Comparison of ENCODE assay signal across 1 cellular context in the genomic region with DNA sequence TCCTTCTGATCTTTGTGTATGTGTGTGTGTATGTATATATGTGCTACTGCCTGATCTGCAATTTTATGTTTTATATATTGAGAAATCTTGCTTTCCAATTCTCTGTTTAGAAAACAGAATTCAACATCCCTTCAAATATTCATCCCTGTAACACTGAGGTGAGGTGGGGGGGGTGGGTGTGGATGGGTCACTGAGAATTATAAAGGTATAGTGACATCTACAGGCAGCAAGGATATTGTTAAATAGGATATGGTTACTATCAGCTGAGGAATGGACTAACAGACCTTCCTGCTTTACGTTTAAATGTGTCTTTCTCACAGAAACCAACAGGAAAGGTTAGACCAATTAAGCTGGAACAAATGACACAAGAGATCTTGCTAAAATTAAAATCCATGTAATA.
TF ChIP-seq lines count a peak whose summit lies in the region.

No MANE protein-coding gene starts in this region.

TF ChIP-seq in GM12878, 131 proteins besides CTCF, POLR2A, EP300 and RAD21:
- TF ChIP-seq ZBTB40 (IDR thresholded peaks at IDR 0.05; ENCODE audit: borderline replicate concordance) = no peak
- TF ChIP-seq MAX (IDR thresholded peaks at IDR 0.05; ENCODE audit: low read depth, low read length) = no peak
- no peak for TF ChIP-seq CREM (IDR thresholded peaks at IDR 0.05; ENCODE audit: low read depth)
- no peak for TF ChIP-seq GABPA (IDR thresholded peaks at IDR 0.05; ENCODE audit: low read depth)
- no peak for TF ChIP-seq SP1 (IDR thresholded peaks at IDR 0.05; ENCODE audit: low read depth, low read length)
- TF ChIP-seq SMC3 (IDR thresholded peaks at IDR 0.05; ENCODE audit: borderline replicate concordance, low read length) = no peak
- no peak for TF ChIP-seq NFYA (IDR thresholded peaks at IDR 0.05; ENCODE audit: borderline replicate concordance, low read depth, low read length)
- TF ChIP-seq NR2C2 (IDR thresholded peaks at IDR 0.05; ENCODE audit: borderline replicate concordance, control insufficient read depth, insufficient read length, low read depth) = no peak
- TF ChIP-seq TCF3 (IDR thresholded peaks at IDR 0.05; ENCODE audit: borderline replicate concordance, insufficient read depth, low read depth, low read length) = no peak
- no peak for TF ChIP-seq BCL11A (IDR thresholded peaks at IDR 0.05; ENCODE audit: low read depth, low read length)
- no peak for TF ChIP-seq TCF12 (IDR thresholded peaks at IDR 0.05; ENCODE audit: low read depth, low read length)
- no peak for TF ChIP-seq GATAD2B (conservative IDR thresholded peaks at IDR 0.05; ENCODE audit: low read depth)
- TF ChIP-seq SIN3A (IDR thresholded peaks at IDR 0.05; ENCODE audit: low read depth, low read length) = no peak
- TF ChIP-seq ELK1 (IDR thresholded peaks at IDR 0.05; ENCODE audit: low read depth, low read length) = no peak
- no peak for TF ChIP-seq FOXK2 (IDR thresholded peaks at IDR 0.05)
- TF ChIP-seq RUNX3 (IDR thresholded peaks at IDR 0.05; ENCODE audit: low read length) = no peak
- no peak for TF ChIP-seq BHLHE40 (IDR thresholded peaks at IDR 0.05; ENCODE audit: borderline replicate concordance in 1 of 2, low read depth in 2 of 2, low read length in 1 of 2)
- TF ChIP-seq E2F8 (IDR thresholded peaks at IDR 0.05; ENCODE audit: low read depth, partially characterized antibody) = no peak
- TF ChIP-seq LARP7 (IDR thresholded peaks at IDR 0.05) = no peak
- TF ChIP-seq, protein P1, sequence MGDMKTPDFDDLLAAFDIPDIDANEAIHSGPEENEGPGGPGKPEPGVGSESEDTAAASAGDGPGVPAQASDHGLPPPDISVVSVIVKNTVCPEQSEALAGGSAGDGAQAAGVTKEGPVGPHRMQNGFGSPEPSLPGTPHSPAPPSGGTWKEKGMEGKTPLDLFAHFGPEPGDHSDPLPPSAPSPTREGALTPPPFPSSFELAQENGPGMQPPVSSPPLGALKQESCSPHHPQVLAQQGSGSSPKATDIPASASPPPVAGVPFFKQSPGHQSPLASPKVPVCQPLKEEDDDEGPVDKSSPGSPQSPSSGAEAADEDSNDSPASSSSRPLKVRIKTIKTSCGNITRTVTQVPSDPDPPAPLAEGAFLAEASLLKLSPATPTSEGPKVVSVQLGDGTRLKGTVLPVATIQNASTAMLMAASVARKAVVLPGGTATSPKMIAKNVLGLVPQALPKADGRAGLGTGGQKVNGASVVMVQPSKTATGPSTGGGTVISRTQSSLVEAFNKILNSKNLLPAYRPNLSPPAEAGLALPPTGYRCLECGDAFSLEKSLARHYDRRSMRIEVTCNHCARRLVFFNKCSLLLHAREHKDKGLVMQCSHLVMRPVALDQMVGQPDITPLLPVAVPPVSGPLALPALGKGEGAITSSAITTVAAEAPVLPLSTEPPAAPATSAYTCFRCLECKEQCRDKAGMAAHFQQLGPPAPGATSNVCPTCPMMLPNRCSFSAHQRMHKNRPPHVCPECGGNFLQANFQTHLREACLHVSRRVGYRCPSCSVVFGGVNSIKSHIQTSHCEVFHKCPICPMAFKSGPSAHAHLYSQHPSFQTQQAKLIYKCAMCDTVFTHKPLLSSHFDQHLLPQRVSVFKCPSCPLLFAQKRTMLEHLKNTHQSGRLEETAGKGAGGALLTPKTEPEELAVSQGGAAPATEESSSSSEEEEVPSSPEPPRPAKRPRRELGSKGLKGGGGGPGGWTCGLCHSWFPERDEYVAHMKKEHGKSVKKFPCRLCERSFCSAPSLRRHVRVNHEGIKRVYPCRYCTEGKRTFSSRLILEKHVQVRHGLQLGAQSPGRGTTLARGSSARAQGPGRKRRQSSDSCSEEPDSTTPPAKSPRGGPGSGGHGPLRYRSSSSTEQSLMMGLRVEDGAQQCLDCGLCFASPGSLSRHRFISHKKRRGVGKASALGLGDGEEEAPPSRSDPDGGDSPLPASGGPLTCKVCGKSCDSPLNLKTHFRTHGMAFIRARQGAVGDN (IDR thresholded peaks at IDR 0.05) = no peak
